In genomic region chr12:123761841-123762714, GRCh38 we compare ENCODE assay signal across 8 cellular contexts. TPM values are rescaled to one million over a fixed set of nuclear protein-coding genes. Genes with fewer than 3 reads are reported as not detected.
DNase-seq lines count a peak whose midpoint lies in the region; ATAC-seq and TF ChIP-seq lines count a peak whose summit lies in the region.

A gene with protein sequence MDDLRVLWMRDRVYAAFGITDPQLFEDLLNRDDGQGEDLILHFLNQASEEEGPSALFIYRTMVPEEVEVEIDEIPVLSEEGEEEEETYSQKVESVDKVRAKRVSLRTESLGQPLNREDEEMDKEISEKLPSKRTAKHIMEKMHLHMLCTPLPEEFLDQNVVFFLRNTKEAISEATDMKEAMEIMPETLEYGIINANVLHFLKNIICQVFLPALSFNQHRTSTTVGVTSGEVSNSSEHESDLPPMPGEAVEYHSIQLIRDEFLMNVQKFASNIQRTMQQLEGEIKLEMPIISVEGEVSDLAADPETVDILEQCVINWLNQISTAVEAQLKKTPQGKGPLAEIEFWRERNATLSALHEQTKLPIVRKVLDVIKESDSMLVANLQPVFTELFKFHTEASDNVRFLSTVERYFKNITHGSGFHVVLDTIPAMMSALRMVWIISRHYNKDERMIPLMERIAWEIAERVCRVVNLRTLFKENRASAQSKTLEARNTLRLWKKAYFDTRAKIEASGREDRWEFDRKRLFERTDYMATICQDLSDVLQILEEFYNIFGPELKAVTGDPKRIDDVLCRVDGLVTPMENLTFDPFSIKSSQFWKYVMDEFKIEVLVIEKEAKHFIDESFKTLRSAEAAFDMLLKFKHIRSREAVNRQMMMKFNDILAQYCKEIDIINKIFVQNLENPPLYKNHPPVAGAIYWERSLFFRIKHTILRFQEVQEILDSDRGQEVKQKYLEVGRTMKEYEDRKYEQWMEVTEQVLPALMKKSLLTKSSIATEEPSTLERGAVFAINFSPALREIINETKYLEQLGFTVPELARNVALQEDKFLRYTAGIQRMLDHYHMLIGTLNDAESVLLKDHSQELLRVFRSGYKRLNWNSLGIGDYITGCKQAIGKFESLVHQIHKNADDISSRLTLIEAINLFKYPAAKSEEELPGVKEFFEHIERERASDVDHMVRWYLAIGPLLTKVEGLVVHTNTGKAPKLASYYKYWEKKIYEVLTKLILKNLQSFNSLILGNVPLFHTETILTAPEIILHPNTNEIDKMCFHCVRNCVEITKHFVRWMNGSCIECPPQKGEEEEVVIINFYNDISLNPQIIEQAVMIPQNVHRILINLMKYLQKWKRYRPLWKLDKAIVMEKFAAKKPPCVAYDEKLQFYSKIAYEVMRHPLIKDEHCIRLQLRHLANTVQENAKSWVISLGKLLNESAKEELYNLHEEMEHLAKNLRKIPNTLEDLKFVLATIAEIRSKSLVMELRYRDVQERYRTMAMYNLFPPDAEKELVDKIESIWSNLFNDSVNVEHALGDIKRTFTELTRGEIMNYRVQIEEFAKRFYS (N-terminal part only) (plus strand): TSS chr12:123762301. CDS start chr12:123762337, 36 bp downstream.

- no peak within 1 kb of the TSS for H2BK5ac ChIP-seq in IMR-90 (ENCODE audit: low read depth, low read length, poor library complexity, severe bottlenecking)

- CTCF ChIA-PET in IMR-90 (lab: Yijun Ruan, JAX): no interaction called here
- CTCF ChIA-PET in activated CD8-positive, alpha-beta T cell treated with anti-CD3 and anti-CD28 coated beads for 36 hours (lab: Charles Lee): interaction anchor here (0.7 to 1.4 kb wide), 9 partner anchors 10 to 229 kb away, joined by 3 to 7 read pairs (median 3); partner anchors contain the start of gene ATP6V0A2

- H3K27ac Mint-ChIP-seq in CD4-positive, CD25-positive, alpha-beta regulatory T cell: no peak within 1 kb of the TSS
- no peak within 1 kb of the TSS for H3K27ac Mint-ChIP-seq in activated CD8-positive, alpha-beta T cell treated with anti-CD3 and anti-CD28 coated beads for 36 hours
- H3K27ac Mint-ChIP-seq in neural progenitor cell: no peak within 1 kb of the TSS

- peaks cover 15% of the 10 kb centered on the region for H3K4me1 ChIP-seq in CD4-positive, CD25-positive, alpha-beta regulatory T cell (ENCODE audit: control insufficient read depth, insufficient read depth, low read length, poor library complexity, severe bottlenecking)
- H3K4me1 ChIP-seq in IMR-90 (ENCODE audit: control insufficient read depth, insufficient read depth, low read length): no peaks in the 10 kb centered on the region
- H3K4me1 ChIP-seq in esophagus squamous epithelium: peaks cover 7 to 22% (median 11%) of the 10 kb centered on the region in 3 donors
- peaks cover 12% of the 10 kb centered on the region for H3K4me1 ChIP-seq in neural progenitor cell
- H3K4me1 ChIP-seq in gastroesophageal sphincter: peaks cover 0 to 15% (median 9%) of the 10 kb centered on the region in 3 donors

- TF ChIP-seq CTCF in IMR-90 (conservative IDR thresholded peaks at IDR 0.05; ENCODE audit: low read depth, low read length) (0 out of 2 replicates have a peak, but pooled peaks have one; percentile 18), esophagus squamous epithelium (IDR thresholded peaks at IDR 0.05) (peak in 1 of 6 experiments; percentile 3), neural progenitor cell (IDR thresholded peaks at IDR 0.05) (peak; percentile 74), gastroesophageal sphincter (IDR thresholded peaks at IDR 0.05) (no peak)
- TF ChIP-seq CTCF in activated CD8-positive, alpha-beta T cell treated with anti-CD3 and anti-CD28 coated beads for 36 hours (IDR thresholded peaks at IDR 0.05): peak; percentile 61

- H3K4ac ChIP-seq in IMR-90 (ENCODE audit: low read depth, low read length): no peak within 1 kb of the TSS

- no peak within 1 kb of the TSS for H3K56ac ChIP-seq in IMR-90 (ENCODE audit: extremely low read depth, insufficient read depth, low read length)

- H3K36me3 ChIP-seq in CD4-positive, CD25-positive, alpha-beta regulatory T cell (ENCODE audit: control insufficient read depth, insufficient read depth, low read length): peaks cover 19% of the 10 kb centered on the region
- H3K36me3 ChIP-seq in IMR-90 (ENCODE audit: control insufficient read depth, insufficient read depth, low read length) (peaks cover 2% of the 10 kb centered on the region), esophagus squamous epithelium (peaks cover 0 to 25% (median 0%) of the 10 kb centered on the region in 3 donors), neural progenitor cell (peaks cover 3% of the 10 kb centered on the region), gastroesophageal sphincter (peaks cover 0 to 37% of the 10 kb centered on the region in 2 donors)

- H4K20me1 ChIP-seq in IMR-90 (ENCODE audit: insufficient read depth, low read length) (no peaks in the 10 kb centered on the region), neural progenitor cell (ENCODE audit: low read depth) (peaks cover 6% of the 10 kb centered on the region)

- TF ChIP-seq POLR2A in IMR-90 (IDR thresholded peaks at IDR 0.05; ENCODE audit: low read depth, low read length) (no peak), esophagus squamous epithelium (IDR thresholded peaks at IDR 0.05) (no peak), gastroesophageal sphincter (IDR thresholded peaks at IDR 0.05) (no peak)

- H3K27me3 ChIP-seq in CD4-positive, CD25-positive, alpha-beta regulatory T cell (ENCODE audit: control insufficient read depth, insufficient read depth, low read length): no peaks in the 10 kb centered on the region
- H3K27me3 ChIP-seq in IMR-90 (ENCODE audit: control insufficient read depth, insufficient read depth, low read length) (peaks cover 13% of the 10 kb centered on the region), esophagus squamous epithelium (peaks cover 0 to 36% (median 0%) of the 10 kb centered on the region in 4 donors), neural progenitor cell (peaks cover 51% of the 10 kb centered on the region), gastroesophageal sphincter (peaks cover 50% of the 10 kb centered on the region)

- H2AFZ ChIP-seq in IMR-90 (replicated peaks; ENCODE audit: low read length, poor library complexity): peak within 1 kb of the TSS; percentile 90
- peak within 1 kb of the TSS; percentile 98 for H2AFZ ChIP-seq in neural progenitor cell (replicated peaks)

- no peak within 1 kb of the TSS for H2BK20ac ChIP-seq in IMR-90 (ENCODE audit: low read depth, low read length)

- no peaks in the 10 kb centered on the region for H3K79me1 ChIP-seq in IMR-90 (ENCODE audit: low read depth in 1 of 2, low read length in 2 of 2)

- POLR2A ChIA-PET in IMR-90 (lab: Charles Lee; ENCODE audit: unreplicated experiment): interaction anchor here (1.1 kb wide), 1 partner anchor 211 kb away, joined by 3 read pairs; the partner anchor contains the start of genes CCDC92 and ZNF664
- POLR2A ChIA-PET in activated CD8-positive, alpha-beta T cell treated with anti-CD3 and anti-CD28 coated beads for 36 hours (lab: Charles Lee): interaction anchor here (0.8 to 1.9 kb wide), 9 partner anchors 8 to 128 kb away, joined by 3 to 5 read pairs (median 3); partner anchors contain the start of genes ATP6V0A2 and GTF2H3

- dilution Hi-C loops in IMR-90 (cut with HindIII; ENCODE audit: low sequenced_read_pairs, unreplicated experiment): no loop called here

- no TSS peak for BruUV-seq in IMR-90 (replicated peaks; lab: Mats Ljungman, UMichigan)

- no peaks in the 10 kb centered on the region for H3K9me1 ChIP-seq in IMR-90 (ENCODE audit: insufficient read depth, low read length)

- no peaks in the 10 kb centered on the region for H3K9me3 ChIP-seq in CD4-positive, CD25-positive, alpha-beta regulatory T cell (ENCODE audit: control insufficient read depth in 2 of 2, low read length in 2 of 2)
- H3K9me3 ChIP-seq in IMR-90 (ENCODE audit: control insufficient read depth, insufficient read depth, low read length): no peaks in the 10 kb centered on the region
- H3K9me3 ChIP-seq in esophagus squamous epithelium: no peaks in the 10 kb centered on the region
- no peaks in the 10 kb centered on the region for H3K9me3 ChIP-seq in neural progenitor cell (ENCODE audit: low read depth)
- H3K9me3 ChIP-seq in gastroesophageal sphincter: no peaks in the 10 kb centered on the region

- H3K14ac ChIP-seq in IMR-90 (replicated peaks; ENCODE audit: low read depth, low read length): no peak within 1 kb of the TSS

- no peak within 1 kb of the TSS for H3K23ac ChIP-seq in IMR-90 (ENCODE audit: low read depth, low read length)

- H2BK120ac ChIP-seq in IMR-90 (ENCODE audit: low read depth, low read length): no peak within 1 kb of the TSS

- H3K4me3 ChIP-seq in CD4-positive, CD25-positive, alpha-beta regulatory T cell (ENCODE audit: low read depth, low read length): no peak within 1 kb of the TSS
- H3K4me3 ChIP-seq in IMR-90 (ENCODE audit: insufficient read depth, low read depth, low read length) (peak within 1 kb of the TSS; percentile 47), esophagus squamous epithelium (peak within 1 kb of the TSS; percentile 35 to 68 (median 46)), neural progenitor cell (peak within 1 kb of the TSS; percentile 61), gastroesophageal sphincter (peak within 1 kb of the TSS in 1 of 2 donors; percentile 50)

- H3K79me2 ChIP-seq in neural progenitor cell (ENCODE audit: low read depth): no peaks in the 10 kb centered on the region

- H3K4me2 ChIP-seq in IMR-90 (ENCODE audit: low read depth, low read length) (peak within 1 kb of the TSS; percentile 90), neural progenitor cell (peak within 1 kb of the TSS; percentile 92)

- no peak within 1 kb of the TSS for H3K9ac ChIP-seq in IMR-90 (ENCODE audit: low read depth, low read length)
- H3K9ac ChIP-seq in neural progenitor cell: no peak within 1 kb of the TSS

- H3K4me3 Mint-ChIP-seq in CD4-positive, CD25-positive, alpha-beta regulatory T cell: peak within 1 kb of the TSS; percentile 50 to 86 (median 78)
- peak within 1 kb of the TSS; percentile 70 for H3K4me3 Mint-ChIP-seq in activated CD8-positive, alpha-beta T cell treated with anti-CD3 and anti-CD28 coated beads for 36 hours
- H3K4me3 Mint-ChIP-seq in neural progenitor cell: peak within 1 kb of the TSS; percentile 81

- peaks cover 5% of the 10 kb centered on the region for H3K27me3 Mint-ChIP-seq in CD4-positive, CD25-positive, alpha-beta regulatory T cell
- H3K27me3 Mint-ChIP-seq in activated CD8-positive, alpha-beta T cell treated with anti-CD3 and anti-CD28 coated beads for 36 hours: peaks cover 1% of the 10 kb centered on the region
- peaks cover 2% of the 10 kb centered on the region for H3K27me3 Mint-ChIP-seq in neural progenitor cell (ENCODE audit: insufficient read depth, low read depth)

- H4K8ac ChIP-seq in IMR-90 (ENCODE audit: low read depth in 2 of 2, low read length in 2 of 2): no peak within 1 kb of the TSS

- no peak for TF ChIP-seq EP300 in gastroesophageal sphincter (IDR thresholded peaks at IDR 0.05)

- H3K18ac ChIP-seq in IMR-90 (ENCODE audit: low read depth, low read length): no peak within 1 kb of the TSS

- intact Hi-C loops in IMR-90 (cut with micrococcal nuclease) (no loop called here), esophagus squamous epithelium (cut with DNase I) (no loop called here)
- intact Hi-C loops in activated CD8-positive, alpha-beta T cell treated with anti-CD3 and anti-CD28 coated beads for 36 hours (cut with micrococcal nuclease): no loop called here

- 7% methylated on average over 25 of the region's 105 CpGs; no CpG with 5 or more reads in 1 of the 2 experiments for WGBS in IMR-90 (ENCODE audit: extremely low coverage in 2 of 2, insufficient read length in 1 of 2), 2 experiments
- WGBS in esophagus squamous epithelium, 2 donors: 4 to 10% methylated on average over 8 to 9 of the region's 105 CpGs
- WGBS in gastroesophageal sphincter (ENCODE audit: low coverage in 1 of 2), 2 donors: 4 to 22% methylated on average over 3 to 10 of the region's 105 CpGs

- peak within 1 kb of the TSS; percentile 19 for H2AK9ac ChIP-seq in IMR-90 (replicated peaks; ENCODE audit: low read depth, low read length, poor library complexity)

- H3F3A ChIP-seq in neural progenitor cell (ENCODE audit: low read depth): peaks cover 23% of the 10 kb centered on the region

- TF ChIP-seq RAD21 in IMR-90 (IDR thresholded peaks at IDR 0.05; ENCODE audit: low read length): no peak

- DNase-seq in CD4-positive, CD25-positive, alpha-beta regulatory T cell: peak in 2 of 3 donors; percentile 10 to 37
- DNase-seq in IMR-90 (no peak), esophagus squamous epithelium (lab: John Stamatoyannopoulos, UW) (no peak), neural progenitor cell (ENCODE audit: low spot score) (peak; percentile 92)
- DNase-seq in activated CD8-positive, alpha-beta T cell treated with anti-CD3 and anti-CD28 coated beads for 36 hours: peak; percentile 69
- DNase-seq in central memory CD4-positive, alpha-beta T cell: no peak

- H2BK15ac ChIP-seq in IMR-90 (ENCODE audit: low read depth, low read length): no peak within 1 kb of the TSS

- no peak within 1 kb of the TSS for H3K27ac ChIP-seq in CD4-positive, CD25-positive, alpha-beta regulatory T cell (ENCODE audit: insufficient read depth, low read length, poor library complexity, severe bottlenecking)
- H3K27ac ChIP-seq in IMR-90 (ENCODE audit: insufficient read depth, low read length) (no peak within 1 kb of the TSS), esophagus squamous epithelium (no peak within 1 kb of the TSS), neural progenitor cell (no peak within 1 kb of the TSS), gastroesophageal sphincter (no peak within 1 kb of the TSS)

- H4K5ac ChIP-seq in IMR-90 (ENCODE audit: low read depth, low read length): no peak within 1 kb of the TSS

- H4K91ac ChIP-seq in IMR-90 (ENCODE audit: insufficient read depth, low read depth, low read length): no peak within 1 kb of the TSS

- H3K9me3 Mint-ChIP-seq in CD4-positive, CD25-positive, alpha-beta regulatory T cell: peaks cover 0 to 1% (median 0%) of the 10 kb centered on the region in 7 donors
- no peaks in the 10 kb centered on the region for H3K9me3 Mint-ChIP-seq in activated CD8-positive, alpha-beta T cell treated with anti-CD3 and anti-CD28 coated beads for 36 hours
- no peaks in the 10 kb centered on the region for H3K9me3 Mint-ChIP-seq in neural progenitor cell

- ATAC-seq in CD4-positive, CD25-positive, alpha-beta regulatory T cell (ENCODE audit: low read depth in 2 of 2): peak; percentile 54 to 59
- ATAC-seq in GM19372 (IDR thresholded peaks at IDR 0.05; ENCODE audit: low read depth, unreplicated experiment) (peak; percentile 71), IMR-90 (ENCODE audit: low read depth) (peak; percentile 70), gastroesophageal sphincter (no peak)
- ATAC-seq in activated CD8-positive, alpha-beta T cell treated with anti-CD3 and anti-CD28 coated beads for 36 hours: peak; percentile 81

- peaks cover 19% of the 10 kb centered on the region for H3K36me3 Mint-ChIP-seq in CD4-positive, CD25-positive, alpha-beta regulatory T cell
- H3K36me3 Mint-ChIP-seq in activated CD8-positive, alpha-beta T cell treated with anti-CD3 and anti-CD28 coated beads for 36 hours (ENCODE audit: low read depth): peaks cover 8% of the 10 kb centered on the region
- H3K36me3 Mint-ChIP-seq in neural progenitor cell: peaks cover 2% of the 10 kb centered on the region

- H3K4me1 Mint-ChIP-seq in CD4-positive, CD25-positive, alpha-beta regulatory T cell: peaks cover 0 to 9% (median 3%) of the 10 kb centered on the region in 4 donors
- H3K4me1 Mint-ChIP-seq in activated CD8-positive, alpha-beta T cell treated with anti-CD3 and anti-CD28 coated beads for 36 hours (ENCODE audit: low read depth): peaks cover 6% of the 10 kb centered on the region
- H3K4me1 Mint-ChIP-seq in neural progenitor cell: peaks cover 4% of the 10 kb centered on the region

- H2AK5ac ChIP-seq in IMR-90 (ENCODE audit: low read depth, low read length): no peak within 1 kb of the TSS

- in situ Hi-C loops in IMR-90 (cut with MboI; ENCODE audit: low sequenced_read_pairs): no loop called here

RNA-seq across cellular contexts. Expression of the gene that starts here (rescaled TPM):
- total RNA-seq in CD4-positive, CD25-positive, alpha-beta regulatory T cell: 0.02 TPM
- polyA plus RNA-seq in CD4-positive, CD25-positive, alpha-beta regulatory T cell: under 1 TPM in 1 of 4 donors, not detected in 3; 0.07 TPM
- total RNA-seq in IMR-90 (2012; rRNA removed): 0.18 and 0.28 TPM in 2 replicates
- 0.22 TPM in 2 replicates for polyA plus RNA-seq in IMR-90 (2012; rRNA removed)
- 0.16 and 0.18 TPM in 2 replicates for polyA plus RNA-seq in IMR-90 (2012; cell fraction: cytosol; rRNA removed)
- 0.45 and 0.58 TPM in 2 replicates for polyA plus RNA-seq in IMR-90 (2012; cell fraction: nucleus; rRNA removed; ENCODE audit: low replicate concordance)
- total RNA-seq in activated CD8-positive, alpha-beta T cell treated with anti-CD3 and anti-CD28 coated beads for 36 hours: under 1 TPM; 0.38 to 0.43 TPM
- not detected for total RNA-seq in esophagus squamous epithelium
- total RNA-seq in neural progenitor cell (ENCODE audit: low replicate concordance): 0.26 and 0.31 TPM in 2 replicates
- not detected for total RNA-seq in gastroesophageal sphincter

Comparison
In these comparisons a context has a peak if more than half of its experiments do, and no peak if none do; other contexts are left out.
1. Peak in DNase-seq and ATAC-seq in CD4-positive, CD25-positive, alpha-beta regulatory T cell; RNA of the gene not detected or under 1 TPM.
2. Peak in ATAC-seq, H3K4me3 ChIP-seq and H3K4me2 ChIP-seq in IMR-90; RNA of the gene not detected or under 1 TPM.
3. Peak in DNase-seq and ATAC-seq in activated CD8-positive, alpha-beta T cell treated with anti-CD3 and anti-CD28 coated beads for 36 hours; RNA of the gene not detected or under 1 TPM.
4. Peak in DNase-seq, H3K4me3 ChIP-seq and H3K4me2 ChIP-seq in neural progenitor cell; RNA of the gene not detected or under 1 TPM.
5. CTCF ChIP-seq: peak in IMR-90 (single experiment), activated CD8-positive, alpha-beta T cell treated with anti-CD3 and anti-CD28 coated beads for 36 hours (single experiment) and neural progenitor cell (single experiment); none in gastroesophageal sphincter (0 of 4).
6. Peak in every context shown above with its lines, with median percentiles within 50 percentile points of each other: H3K4me3 Mint-ChIP-seq.